28 cellular contexts compared by ENCODE assay signal in the genomic region with DNA sequence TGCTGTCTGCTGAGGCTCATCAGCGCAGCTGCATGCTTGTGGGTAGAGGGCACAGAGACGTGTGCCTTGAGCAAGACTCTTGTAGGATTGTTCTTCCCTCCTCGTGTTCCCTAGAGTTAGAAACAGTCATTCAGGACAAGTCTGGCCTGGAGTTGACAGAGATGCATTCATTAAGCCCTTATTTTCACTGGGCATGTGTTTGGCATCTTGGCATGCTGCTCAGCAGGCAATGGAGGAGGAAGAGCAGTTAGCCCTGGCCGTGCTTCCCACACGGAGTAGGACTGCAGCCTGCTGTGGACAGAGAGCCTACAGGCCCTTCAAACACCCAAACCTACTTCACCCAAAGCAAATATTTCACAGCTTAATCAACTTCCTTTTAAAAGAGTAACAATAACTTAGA.
"Had no signal": no experiment of that assay in that cellular context is flagged by ENCODE, and none has a peak within 500 bp of the region (broad histone marks: within the 10 kb centered on the region; RNA-seq: fewer than 3 reads in every experiment).

No MANE protein-coding gene starts in this region.

- H3K27me3 Mint-ChIP-seq: activated CD4-positive, alpha-beta memory T cell treated with anti-CD3 and anti-CD28 coated beads for 36 hours; activated naive CD4-positive, alpha-beta T cell treated with anti-CD3 and anti-CD28 coated beads, Interleukin-2, amount 50 U/mL, for 24 hours; activated naive CD8-positive, alpha-beta T cell treated with anti-CD3 and anti-CD28 coated beads, Interleukin-2, amount 50 U/mL, for 24 hours; activated T-cell treated with anti-CD3 and anti-CD28 coated beads, Interleukin-2, amount 50 U/mL, for 24 hours; progenitor cell of endocrine pancreas; T-helper 17 cell had no signal

- DNase-seq: activated CD4-positive, alpha-beta memory T cell treated with anti-CD3 and anti-CD28 coated beads for 36 hours; activated CD4-positive, alpha-beta T cell treated with anti-CD3 and anti-CD28 coated beads for 48 hours; activated CD8-positive, alpha-beta memory T cell treated with anti-CD3 and anti-CD28 coated beads, Interleukin-2, amount 50 U/mL, for 48 hours; activated gamma-delta T cell; activated naive CD8-positive, alpha-beta T cell treated with anti-CD3 and anti-CD28 coated beads, Interleukin-2, amount 50 U/mL, for 24 hours; activated T-cell treated with anti-CD3 and anti-CD28 coated beads, Interleukin-2, amount 50 U/mL, for 24 hours; cerebellar nuclear complex; cortex of kidney; endodermal cell; foreskin melanocyte; left lung; lower lobe of right lung; mesendoderm; mucosa of descending colon; stimulated activated CD4-positive, alpha-beta T cell treated with anti-CD3 and anti-CD28 coated beads, Interleukin-1b, Interleukin-23, amount 100 ng/mL, for 48 hours; stimulated activated CD4-positive, alpha-beta T cell treated with anti-CD3 and anti-CD28 coated beads, Interleukin-4, amount 100 ng/mL, for 4 hours; stimulated activated CD8-positive, alpha-beta memory T cell treated with anti-CD3 and anti-CD28 coated beads, Interleukin-4, amount 100 ng/mL, for 48 hours; stimulated activated naive CD4-positive, alpha-beta T cell; SW 1271; T-helper 17 cell; T1000; trophoblast cell; WERI-Rb-1 had no signal

- H3K4me1 Mint-ChIP-seq: activated naive CD8-positive, alpha-beta T cell treated with anti-CD3 and anti-CD28 coated beads, Interleukin-2, amount 50 U/mL, for 24 hours; nephron; T-helper 17 cell had no signal

- FAIRE-seq: islet of Langerhans had no signal

- H3K4me3 Mint-ChIP-seq: activated CD4-positive, alpha-beta memory T cell treated with anti-CD3 and anti-CD28 coated beads for 36 hours; activated naive CD4-positive, alpha-beta T cell treated with anti-CD3 and anti-CD28 coated beads, Interleukin-2, amount 50 U/mL, for 24 hours; activated naive CD8-positive, alpha-beta T cell treated with anti-CD3 and anti-CD28 coated beads, Interleukin-2, amount 50 U/mL, for 24 hours; activated T-cell treated with anti-CD3 and anti-CD28 coated beads, Interleukin-2, amount 50 U/mL, for 24 hours; endodermal cell; nephron; T-helper 17 cell had no signal

- H3K27ac Mint-ChIP-seq: activated CD4-positive, alpha-beta memory T cell treated with anti-CD3 and anti-CD28 coated beads for 36 hours; activated naive CD8-positive, alpha-beta T cell treated with anti-CD3 and anti-CD28 coated beads, Interleukin-2, amount 50 U/mL, for 24 hours; activated T-cell treated with anti-CD3 and anti-CD28 coated beads, Interleukin-2, amount 50 U/mL, for 24 hours; endodermal cell; nephron; progenitor cell of endocrine pancreas; T-helper 17 cell had no signal

- ATAC-seq: activated CD4-positive, CD25-positive, alpha-beta regulatory T cell treated with anti-CD3 and anti-CD28 coated beads, Interleukin-2, amount 50 U/mL, for 24 hours; left lung; lower lobe of right lung; mucosa of descending colon; T-helper 17 cell had no signal

- H3K9me3 Mint-ChIP-seq: activated naive CD4-positive, alpha-beta T cell treated with anti-CD3 and anti-CD28 coated beads, Interleukin-2, amount 50 U/mL, for 24 hours had no signal
